Comparison of ENCODE assay signal across 29 cellular contexts in the genomic region with DNA sequence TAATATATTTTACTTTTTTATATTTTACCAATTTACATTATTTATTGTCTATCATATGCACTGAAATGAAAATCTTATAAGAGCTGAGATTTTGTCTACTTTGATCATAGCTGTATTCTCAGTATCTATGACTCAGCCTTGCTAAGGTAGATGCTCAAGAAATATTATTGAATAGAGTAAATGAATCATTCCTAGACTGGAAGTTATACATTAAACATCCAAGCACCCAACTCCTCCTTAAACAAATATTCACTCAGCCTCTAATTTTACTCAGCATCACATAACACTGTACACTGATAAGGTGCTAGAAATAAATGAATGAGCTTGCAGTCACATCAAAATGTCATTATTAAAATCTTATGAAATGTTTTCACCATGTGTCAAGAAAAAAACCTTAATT.
"Had no signal": no experiment of that assay in that cellular context is flagged by ENCODE, and none has a peak within 500 bp of the region (broad histone marks: within the 10 kb centered on the region; RNA-seq: fewer than 3 reads in every experiment).

No MANE protein-coding gene starts in this region.

- H3K27ac ChIP-seq: gastroesophageal sphincter, left lung, lower lobe of right lung, neural progenitor cell, spleen, thoracic aorta, uterus had no signal

- H3K4me1 ChIP-seq: gastroesophageal sphincter, left lung, lower lobe of right lung, neural progenitor cell, spleen, uterus had no signal

- ATAC-seq: activated T-cell treated with anti-CD3 and anti-CD28 coated beads, Interleukin-2, amount 50 U/mL, for 4 hours; activated T-helper 17 cell treated with anti-CD3 and anti-CD28 coated beads, Interleukin-2, amount 50 U/mL, for 72 hours; gastroesophageal sphincter; left lung; lower lobe of right lung; natural killer cell; right cardiac atrium; stimulated activated naive CD8-positive, alpha-beta T cell treated with anti-CD3 and anti-CD28 coated beads, Interleukin-15, Interleukin-2, amounts not matched to agents 100 U/mL and 50 U/mL, for 24 hours had no signal

- FAIRE-seq: endothelial cell of umbilical vein, keratinocyte had no signal

- H3K4me2 ChIP-seq: neural progenitor cell had no signal

- DNase-seq: activated CD4-positive, alpha-beta memory T cell treated with anti-CD3 and anti-CD28 coated beads, Interleukin-2, amount 10 ng/mL, durations not matched to agents 7 days and 5 days; activated CD4-positive, alpha-beta T cell treated with anti-CD3 and anti-CD28 coated beads for 1 hour; activated CD4-positive, alpha-beta T cell treated with anti-CD3 and anti-CD28 coated beads, Interleukin-2, amount 10 ng/mL, durations not matched to agents 7 days and 5 days; activated CD8-positive, alpha-beta memory T cell treated with anti-CD3 and anti-CD28 coated beads, Interleukin-2, amount 50 U/mL, for 48 hours; activated gamma-delta T cell treated with Interleukin-2 at 50 U/mL for 16 hours; activated naive CD4-positive, alpha-beta T cell treated with anti-CD3 and anti-CD28 coated beads, Interleukin-2, amount 50 U/mL, for 16 hours; activated T-cell treated with anti-CD3 and anti-CD28 coated beads, Interleukin-2, amount 50 U/mL, for 4 hours; amygdala; central memory CD4-positive, alpha-beta T cell; head of caudate nucleus; hippocampal formation; left lung; lower lobe of right lung; mesenchymal stem cell; natural killer cell; occipital lobe; right cardiac atrium; spleen; stimulated activated CD4-positive, alpha-beta T cell treated with anti-CD3 and anti-CD28 coated beads, Interleukin-2, amount 100 ng/mL, for 48 hours; stimulated activated naive CD8-positive, alpha-beta T cell treated with anti-CD3 and anti-CD28 coated beads, Interleukin-15, Interleukin-2, amounts not matched to agents 100 U/mL and 50 U/mL, for 24 hours; T1000; trophoblast cell; uterus had no signal

- H3K4me3 ChIP-seq: gastroesophageal sphincter, left lung, lower lobe of right lung, neural progenitor cell, spleen, thoracic aorta, uterus had no signal

- H3K9me3 ChIP-seq: gastroesophageal sphincter, left lung, lower lobe of right lung, spleen, thoracic aorta, uterus had no signal
